Comparison of ENCODE assay signal across 18 cellular contexts in the genomic region with DNA sequence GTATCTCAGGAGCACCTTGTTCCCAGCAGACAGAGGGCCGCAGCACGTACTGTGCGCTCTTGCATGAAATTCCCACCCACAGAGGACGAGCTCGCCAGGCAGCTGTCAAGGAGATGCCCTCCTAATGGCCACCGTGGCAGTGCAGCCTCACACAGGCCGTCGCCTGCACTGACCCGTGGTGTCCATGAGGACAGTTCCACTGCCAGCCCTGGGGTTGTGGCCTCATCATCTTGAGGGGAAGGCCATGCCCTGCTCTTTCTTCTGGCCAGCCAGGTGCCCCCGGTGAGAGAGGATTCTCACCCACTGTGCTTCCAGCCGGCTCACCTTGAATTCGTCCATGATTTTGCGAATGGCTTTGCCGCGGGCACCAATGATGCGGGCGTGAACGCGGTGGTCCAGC. TPM values are rescaled to one million over a fixed set of nuclear protein-coding genes. Genes with fewer than 3 reads are reported as not detected.
DNase-seq lines count a peak whose midpoint lies in the region; ATAC-seq, FAIRE-seq and TF ChIP-seq lines count a peak whose summit lies in the region.
"Had no signal": no experiment of that assay in that cellular context is flagged by ENCODE, and none has a peak within 500 bp of the region (broad histone marks: within the 10 kb centered on the region; RNA-seq: fewer than 3 reads in every experiment).

No MANE protein-coding gene starts in this region.

- no peak overlapping the region for H3K4me3 ChIP-seq in bronchial epithelial cell (ENCODE audit: low read depth, low read length)
- H3K4me3 ChIP-seq: GM23248 had no signal

- H3K36me3 Mint-ChIP-seq in activated naive CD4-positive, alpha-beta T cell treated with anti-CD3 and anti-CD28 coated beads, Interleukin-2, amount 50 U/mL, for 72 hours: peaks cover 13 to 16% of the 10 kb centered on the region in 2 donors

- H3K36me3 ChIP-seq in bronchial epithelial cell (ENCODE audit: control insufficient read depth, insufficient read depth, low read length): peaks cover 56% of the 10 kb centered on the region

- H3K27ac Mint-ChIP-seq in activated naive CD4-positive, alpha-beta T cell treated with anti-CD3 and anti-CD28 coated beads, Interleukin-2, amount 50 U/mL, for 72 hours: peak overlapping the region; percentile 10 to 85

- H3K9me3 Mint-ChIP-seq in activated naive CD4-positive, alpha-beta T cell treated with anti-CD3 and anti-CD28 coated beads, Interleukin-2, amount 50 U/mL, for 72 hours: no peaks in the 10 kb centered on the region

- FAIRE-seq in bronchial epithelial cell (lab: Jason Lieb, UNC): peak; percentile 7

- H3K27me3 ChIP-seq in bronchial epithelial cell (ENCODE audit: control insufficient read depth, insufficient read depth, low read length): no peaks in the 10 kb centered on the region

- no peak for TF ChIP-seq CTCF in bronchial epithelial cell (IDR thresholded peaks at IDR 0.05; ENCODE audit: insufficient read depth, low read length, severe bottlenecking)

- no peak for DNase-seq in activated naive CD4-positive, alpha-beta T cell treated with anti-CD3 and anti-CD28 coated beads, Interleukin-2, amount 50 U/mL, for 72 hours (ENCODE audit: low spot score in 2 of 2)
- no peak for DNase-seq in activated naive CD4-positive, alpha-beta T cell treated with anti-CD3 and anti-CD28 coated beads, Interleukin-2, amount 50 U/mL, for 16 hours
- no peak for DNase-seq in bronchial epithelial cell (ENCODE audit: low read depth)
- DNase-seq in kidney tubule cell (ENCODE audit: low spot score): peak; percentile 6
- peak; percentile 32 for DNase-seq in retina
- no peak for DNase-seq in activated CD8-positive, alpha-beta memory T cell treated with anti-CD3 and anti-CD28 coated beads for 24 hours
- DNase-seq: AML-193, DMS79, GM23248, KG1, MV-4-11, NCI-H1694 treated with DMSO at 0.1 percent for 48 hours, NCI-H510A treated with DMSO at 0.1 percent for 48 hours, NCI-H774, OCI-M1, SHP77 treated with DMSO at 0.1 percent for 48 hours had no signal

- no peak for ATAC-seq in activated naive CD4-positive, alpha-beta T cell treated with anti-CD3 and anti-CD28 coated beads, Interleukin-2, amount 50 U/mL, for 72 hours
- ATAC-seq in HG03095 (IDR thresholded peaks at IDR 0.05; ENCODE audit: unreplicated experiment) (no peak), GM19455 (IDR thresholded peaks at IDR 0.05; ENCODE audit: unreplicated experiment) (no peak)

RNA-seq across cellular contexts. Expression of a gene that starts 42.0 kb away (rescaled TPM):
- total RNA-seq in activated naive CD4-positive, alpha-beta T cell treated with anti-CD3 and anti-CD28 coated beads, Interleukin-2, amount 50 U/mL, for 72 hours: 1 to 10 TPM in 1 of 2 donors, under 1 TPM in 1; 0.27 to 5.3 TPM
- under 0.01 and 0.13 TPM in 2 replicates for total RNA-seq in bronchial epithelial cell

Comparison
In these comparisons a context has a peak if more than half of its experiments do, and no peak if none do; other contexts are left out.
1. DNase-seq: peak in kidney tubule cell (single experiment) and retina (single experiment); none in activated naive CD4-positive, alpha-beta T cell treated with anti-CD3 and anti-CD28 coated beads, Interleukin-2, amount 50 U/mL, for 72 hours (0 of 2), activated naive CD4-positive, alpha-beta T cell treated with anti-CD3 and anti-CD28 coated beads, Interleukin-2, amount 50 U/mL, for 16 hours (single experiment), bronchial epithelial cell (single experiment) and activated CD8-positive, alpha-beta memory T cell treated with anti-CD3 and anti-CD28 coated beads for 24 hours (single experiment).